In the genomic region with DNA sequence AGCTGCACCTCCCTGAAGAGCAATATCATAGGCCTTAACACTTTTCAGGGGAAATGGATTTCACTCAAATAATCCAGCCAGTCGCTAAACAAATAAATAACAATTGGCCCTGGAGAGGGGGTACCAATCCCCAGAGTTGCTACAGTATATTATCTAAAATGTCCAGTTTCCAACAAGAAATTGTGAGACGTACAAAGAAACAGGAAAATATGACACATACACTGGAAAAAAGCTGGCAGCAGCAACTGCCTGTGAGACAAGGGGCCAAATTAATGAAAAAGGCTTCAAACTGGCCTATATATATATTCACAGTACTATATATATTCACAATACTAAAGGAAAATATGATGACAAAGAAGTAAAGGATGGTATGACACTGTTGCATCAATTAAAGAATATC, we compare ENCODE assay signal across 27 cellular contexts.
"Had no signal": no experiment of that assay in that cellular context is flagged by ENCODE, and none has a peak within 500 bp of the region (broad histone marks: within the 10 kb centered on the region; RNA-seq: fewer than 3 reads in every experiment).

No MANE protein-coding gene starts in this region.

- H3K4me3 Mint-ChIP-seq: activated CD4-positive, alpha-beta T cell treated with anti-CD3 and anti-CD28 coated beads, Interleukin-2, amount 10 ng/mL, durations not matched to agents 24 days and 14 days; activated CD8-positive, alpha-beta T cell treated with anti-CD3 and anti-CD28 coated beads, Interleukin-2, amount 10 ng/mL, durations not matched to agents 7 days and 5 days; activated T-cell treated with anti-CD3 and anti-CD28 coated beads, Interleukin-2, amount 50 U/mL, for 24 hours; T-helper 1 cell treated with Interleukin-12 subunit alpha and Interleukin-12 subunit beta and Interleukin-4 antibody, amounts not matched to agents 30 μg/mL and 1 μg/mL, for 36 hours; T-helper 2 cell treated with Interferon-gamma antibody and Interleukin-4, amounts not matched to agents 5 μg/mL and 100 μg/mL, for 36 hours had no signal

- DNase-seq: activated CD4-positive, alpha-beta T cell treated with anti-CD3 and anti-CD28 coated beads, Interleukin-2, amount 10 ng/mL, durations not matched to agents 24 days and 14 days; activated CD4-positive, alpha-beta T cell treated with anti-CD3 and anti-CD28 coated beads, Interleukin-2, amount 50 U/mL, for 4 hours; activated CD8-positive, alpha-beta T cell treated with anti-CD3 and anti-CD28 coated beads, Interleukin-2, amount 10 ng/mL, durations not matched to agents 7 days and 5 days; activated gamma-delta T cell; activated naive CD4-positive, alpha-beta T cell treated with Interleukin-2 at 50 U/mL for 16 hours; activated T-cell treated with anti-CD3 and anti-CD28 coated beads, Interleukin-2, amount 50 U/mL, for 24 hours; central memory CD4-positive, alpha-beta T cell; NCI-H1105; NCI-H1436; NCI-H1694; NCI-H1930; NCI-H2081 treated with DMSO at 0.1 percent for 48 hours; NCI-H226; NCI-H446 treated with DMSO at 0.1 percent for 48 hours; NCI-H524 treated with DMSO at 0.1 percent for 48 hours; NCI-H748 treated with DMSO at 0.1 percent for 48 hours; NK-92 treated with Interleukin-12 subunit alpha and Interleukin-12 subunit beta, amount 100 ng/mL, for 24 hours; SHP77 treated with DMSO at 0.1 percent for 48 hours; SK-N-SH had no signal

- ATAC-seq: activated CD8-positive, alpha-beta T cell treated with anti-CD3 and anti-CD28 coated beads, Interleukin-2, amount 10 ng/mL, durations not matched to agents 7 days and 5 days; activated naive CD4-positive, alpha-beta T cell treated with anti-CD3 and anti-CD28 coated beads, Interleukin-2, amount 50 U/mL, for 72 hours; K562 had no signal

- H3K4me3 ChIP-seq: adrenal gland, K562, SJSA1 had no signal

- H3K9me3 Mint-ChIP-seq: activated CD4-positive, alpha-beta T cell treated with anti-CD3 and anti-CD28 coated beads, Interleukin-2, amount 10 ng/mL, durations not matched to agents 24 days and 14 days; activated T-cell treated with anti-CD3 and anti-CD28 coated beads, Interleukin-2, amount 50 U/mL, for 24 hours had no signal

- H3K27ac Mint-ChIP-seq: activated CD4-positive, alpha-beta T cell treated with anti-CD3 and anti-CD28 coated beads, Interleukin-2, amount 10 ng/mL, durations not matched to agents 24 days and 14 days; activated CD8-positive, alpha-beta T cell treated with anti-CD3 and anti-CD28 coated beads, Interleukin-2, amount 10 ng/mL, durations not matched to agents 7 days and 5 days; activated T-cell treated with anti-CD3 and anti-CD28 coated beads, Interleukin-2, amount 50 U/mL, for 24 hours; activated T-helper 2 cell treated with anti-CD3 and anti-CD28 coated beads, Interferon-gamma antibody, Interleukin-2, Interleukin-4, amounts not matched to agents 10 μg/mL and 5 μg/mL and 100 μg/mL, durations not matched to agents 14 hours and 24 hours and 36 hours; brain; T-helper 1 cell treated with Interleukin-12 subunit alpha and Interleukin-12 subunit beta and Interleukin-4 antibody, amounts not matched to agents 30 μg/mL and 1 μg/mL, for 36 hours; T-helper 2 cell treated with Interferon-gamma antibody and Interleukin-4, amounts not matched to agents 5 μg/mL and 100 μg/mL, for 36 hours had no signal

- H3K27me3 Mint-ChIP-seq: activated CD4-positive, alpha-beta T cell treated with anti-CD3 and anti-CD28 coated beads, Interleukin-2, amount 10 ng/mL, durations not matched to agents 24 days and 14 days; activated T-cell treated with anti-CD3 and anti-CD28 coated beads, Interleukin-2, amount 50 U/mL, for 24 hours had no signal
